ENCODE assay signal across 14 cellular contexts in genomic region chr15:100720406-100720967, GRCh38.
A peak's percentile ranks its signal among the peaks of the same experiment; 100 is the strongest.
DNase-seq lines count a peak whose midpoint lies in the region; ATAC-seq and TF ChIP-seq lines count a peak whose summit lies in the region.
"Had no signal": no experiment of that assay in that cellular context is flagged by ENCODE, and none has a peak within 500 bp of the region (broad histone marks: within the 10 kb centered on the region; RNA-seq: fewer than 3 reads in every experiment).

No MANE protein-coding gene starts in this region.

- H3K36me3 ChIP-seq in gastroesophageal sphincter (no peaks in the 10 kb centered on the region), skeletal muscle tissue (ENCODE audit: control insufficient read depth in 3 of 3, insufficient read depth in 3 of 3, low read length in 3 of 3) (no peaks in the 10 kb centered on the region), psoas muscle (ENCODE audit: insufficient read depth in 1 of 2, low read depth in 1 of 2) (no peaks in the 10 kb centered on the region)
- H3K36me3 ChIP-seq: BLaER1, neural progenitor cell had no signal

- H3K9me3 ChIP-seq in gastroesophageal sphincter: no peaks in the 10 kb centered on the region
- no peaks in the 10 kb centered on the region for H3K9me3 ChIP-seq in skeletal muscle tissue (ENCODE audit: control insufficient read depth in 3 of 3, low read length in 3 of 3)
- no peaks in the 10 kb centered on the region for H3K9me3 ChIP-seq in psoas muscle
- H3K9me3 ChIP-seq: BLaER1 had no signal

- no peak overlapping the region for H3K9ac ChIP-seq in skeletal muscle tissue (ENCODE audit: low read depth in 1 of 3, low read length in 3 of 3)
- H3K9ac ChIP-seq: BLaER1, neural progenitor cell had no signal

- H3K4me3 ChIP-seq in gastroesophageal sphincter: no peak overlapping the region
- no peak overlapping the region for H3K4me3 ChIP-seq in skeletal muscle tissue (ENCODE audit: low read length in 3 of 3)
- H3K4me3 ChIP-seq in psoas muscle: no peak overlapping the region
- H3K4me3 ChIP-seq: BLaER1, neural progenitor cell had no signal

- ATAC-seq in gastroesophageal sphincter (no peak), psoas muscle (no peak)

- DNase-seq in GM10248 (ENCODE audit: extremely low spot score): peak; percentile 7
- no peak for DNase-seq in psoas muscle
- no peak for DNase-seq in GF-D8 (lab: John Stamatoyannopoulos, UW)
- DNase-seq in midbrain (lab: John Stamatoyannopoulos, UW): no peak
- no peak for DNase-seq in GM10266 (ENCODE audit: extremely low spot score)
- DNase-seq: activated T-cell treated with anti-CD3 and anti-CD28 coated beads, Interleukin-2, amount 50 U/mL, for 48 hours; NCI-H2081 treated with DMSO at 0.1 percent for 48 hours; SHP77; substantia nigra had no signal

- H3K4me1 ChIP-seq in gastroesophageal sphincter: peaks cover 0 to 12% (median 6%) of the 10 kb centered on the region in 3 donors
- H3K4me1 ChIP-seq in skeletal muscle tissue (ENCODE audit: control insufficient read depth in 3 of 3, insufficient read depth in 3 of 3, low read length in 3 of 3): peaks cover 11 to 24% (median 20%) of the 10 kb centered on the region in 3 donors
- H3K4me1 ChIP-seq in psoas muscle: peaks cover 2% of the 10 kb centered on the region
- H3K4me1 ChIP-seq: neural progenitor cell had no signal

- CTCF ChIA-PET in GM10248 (lab: Yijun Ruan, JAX): interaction anchor here (1.3 kb wide), 1 partner anchor 48 kb away, joined by 3 read pairs; no protein-coding TSS in a partner anchor

- intact Hi-C loops in psoas muscle (cut with DNase I): no loop called here

- WGBS in adipose tissue, 3 donors: 79 to 86% (median 85%) methylated on average over 9 of the region's 9 CpGs
- WGBS in gastroesophageal sphincter (ENCODE audit: low coverage in 1 of 2), 2 donors: 66 to 78% methylated on average over 5 to 7 of the region's 9 CpGs
- WGBS in psoas muscle, 3 donors: 84 to 87% (median 85%) methylated on average over 9 of the region's 9 CpGs

- no peak for TF ChIP-seq EP300 in gastroesophageal sphincter (IDR thresholded peaks at IDR 0.05)

- no peaks in the 10 kb centered on the region for H3K27me3 ChIP-seq in gastroesophageal sphincter
- H3K27me3 ChIP-seq in skeletal muscle tissue (ENCODE audit: control insufficient read depth in 3 of 3, insufficient read depth in 3 of 3, low read length in 3 of 3): peaks cover 0 to 8% (median 0%) of the 10 kb centered on the region in 3 donors
- peaks cover 0 to 2% (median 0%) of the 10 kb centered on the region in 3 donors for H3K27me3 ChIP-seq in psoas muscle (ENCODE audit: insufficient read depth in 3 of 3, low read length in 2 of 3)
- H3K27me3 ChIP-seq: BLaER1, neural progenitor cell had no signal

- TF ChIP-seq POLR2A in gastroesophageal sphincter (IDR thresholded peaks at IDR 0.05): no peak

- TF ChIP-seq CTCF in GM10248 (IDR thresholded peaks at IDR 0.05; ENCODE audit: control extremely low read depth, extremely low read depth, low read depth, missing control alignments) (no peak), gastroesophageal sphincter (IDR thresholded peaks at IDR 0.05) (no peak), psoas muscle (IDR thresholded peaks at IDR 0.05) (no peak), GM10266 (IDR thresholded peaks at IDR 0.05; ENCODE audit: control insufficient read depth, insufficient read depth, low read depth, missing control alignments) (no peak)

- POLR2A ChIA-PET in GM10248 (lab: Yijun Ruan, JAX): no interaction called here

- H3K27ac ChIP-seq in adipose tissue (ENCODE audit: low read depth, low read length): peak overlapping the region; percentile 25
- H3K27ac ChIP-seq in gastroesophageal sphincter: peak overlapping the region in 3 of 4 donors; percentile 74 to 87 (median 80)
- H3K27ac ChIP-seq in skeletal muscle tissue (ENCODE audit: low read depth, low read length): peak overlapping the region; percentile 80
- no peak overlapping the region for H3K27ac ChIP-seq in psoas muscle
- H3K27ac ChIP-seq: BLaER1, neural progenitor cell had no signal
